ENCODE assay signal across 8 cellular contexts in the genomic region with DNA sequence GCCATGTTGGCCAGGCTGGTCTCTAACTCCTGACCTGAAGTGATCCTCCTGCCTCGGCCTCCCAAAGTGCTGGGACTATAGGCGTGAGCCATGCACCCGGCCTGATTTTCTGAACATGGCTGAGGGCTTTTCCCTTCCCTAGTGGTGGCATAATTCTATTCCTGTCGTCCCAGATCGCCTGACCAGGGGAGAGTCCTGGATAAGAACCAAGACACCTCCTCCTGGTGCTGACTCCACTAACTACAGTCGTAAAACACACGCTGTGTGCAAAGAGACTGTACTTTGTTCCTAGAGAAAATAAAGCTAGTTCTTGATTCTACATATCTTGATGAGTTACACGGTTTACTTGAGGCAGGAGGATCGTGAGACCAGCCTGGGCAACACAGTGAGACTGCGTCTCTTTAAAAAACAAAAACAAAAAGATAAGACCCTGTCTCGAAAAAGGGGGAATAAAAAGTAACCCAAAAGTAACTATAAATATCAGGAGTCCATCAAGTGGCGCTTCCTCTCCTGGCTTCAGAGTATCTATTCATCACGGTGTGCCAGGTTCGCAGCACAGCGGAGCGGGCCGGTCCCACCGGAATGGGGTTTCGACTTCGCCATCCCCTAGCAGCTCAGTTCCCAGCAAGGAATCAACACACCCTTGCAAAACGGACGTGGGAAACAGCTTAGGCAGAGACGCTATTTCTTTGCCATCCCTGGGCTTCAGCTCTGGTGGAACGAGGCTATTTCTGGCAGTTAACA. TPM values are rescaled to one million over a fixed set of nuclear protein-coding genes. Genes with fewer than 3 reads are reported as not detected.
DNase-seq lines count a peak whose midpoint lies in the region; ATAC-seq and TF ChIP-seq lines count a peak whose summit lies in the region.

No MANE protein-coding gene starts in this region.

- peaks cover 0 to 6% of the 10 kb centered on the region in 2 donors for H3K9me3 ChIP-seq in lung (ENCODE audit: control insufficient read depth in 2 of 2, insufficient read depth in 1 of 2, low read length in 1 of 2)
- no peaks in the 10 kb centered on the region for H3K9me3 ChIP-seq in uterus

- H3K4me3 ChIP-seq in lung (peak overlapping the region; percentile 93), uterus (peak overlapping the region; percentile 67 to 98)

- no peaks in the 10 kb centered on the region for H3K9me3 Mint-ChIP-seq in activated T-cell treated with anti-CD3 and anti-CD28 coated beads, Interleukin-2, amount 50 U/mL, for 24 hours
- no peaks in the 10 kb centered on the region for H3K9me3 Mint-ChIP-seq in central memory CD8-positive, alpha-beta T cell

- no peak for TF ChIP-seq CTCF in lung (IDR thresholded peaks at IDR 0.05; ENCODE audit: control extremely low read depth, extremely low read depth)
- TF ChIP-seq CTCF in uterus (IDR thresholded peaks at IDR 0.05), result no peak

- H3K27me3 ChIP-seq in lung (ENCODE audit: control insufficient read depth, insufficient read depth) (no peaks in the 10 kb centered on the region), uterus (no peaks in the 10 kb centered on the region)

- H3K27ac Mint-ChIP-seq in activated T-cell treated with anti-CD3 and anti-CD28 coated beads, Interleukin-2, amount 50 U/mL, for 24 hours, result peak overlapping the region; percentile 94
- H3K27ac Mint-ChIP-seq in central memory CD8-positive, alpha-beta T cell (ENCODE audit: low read depth), result peak overlapping the region; percentile 76

- peak overlapping the region; percentile 94 for H3K4me3 Mint-ChIP-seq in activated T-cell treated with anti-CD3 and anti-CD28 coated beads, Interleukin-2, amount 50 U/mL, for 24 hours
- peak overlapping the region; percentile 87 for H3K4me3 Mint-ChIP-seq in central memory CD8-positive, alpha-beta T cell

- H3K36me3 Mint-ChIP-seq in activated T-cell treated with anti-CD3 and anti-CD28 coated beads, Interleukin-2, amount 50 U/mL, for 24 hours (ENCODE audit: low read depth), result peaks cover 70% of the 10 kb centered on the region
- peaks cover 16% of the 10 kb centered on the region for H3K36me3 Mint-ChIP-seq in central memory CD8-positive, alpha-beta T cell (ENCODE audit: insufficient read depth)

- TF ChIP-seq POLR2A in uterus (IDR thresholded peaks at IDR 0.05), result no peak

- H3K4me1 Mint-ChIP-seq in activated T-cell treated with anti-CD3 and anti-CD28 coated beads, Interleukin-2, amount 50 U/mL, for 24 hours (ENCODE audit: low read depth), result peaks cover 40% of the 10 kb centered on the region
- peaks cover 32% of the 10 kb centered on the region for H3K4me1 Mint-ChIP-seq in central memory CD8-positive, alpha-beta T cell

- no peak for DNase-seq in activated T-cell treated with anti-CD3 and anti-CD28 coated beads, Interleukin-2, amount 50 U/mL, for 24 hours
- DNase-seq in activated T-cell treated with anti-CD3 and anti-CD28 coated beads for 4 hours (no peak), NCI-H226 (peak; percentile 50), lung (ENCODE audit: low spot score) (no peak), uterus (no peak)
- DNase-seq in central memory CD8-positive, alpha-beta T cell (ENCODE audit: low spot score in 2 of 2), result no peak

- H3K27ac ChIP-seq in lung (ENCODE audit: low read depth in 1 of 2, low read length in 1 of 2) (peak overlapping the region; percentile 91 to 97), uterus (peak overlapping the region; percentile 70 to 93)

- WGBS in lung, 2 donors, result 13 to 19% methylated on average over 24 of the region's 24 CpGs

- H3K36me3 ChIP-seq in lung (ENCODE audit: control insufficient read depth in 2 of 2, insufficient read depth in 2 of 2, low read length in 2 of 2), result peaks cover 0 to 32% of the 10 kb centered on the region in 2 donors
- no peaks in the 10 kb centered on the region for H3K36me3 ChIP-seq in uterus

- intact Hi-C loops in uterus (cut with DNase I; ENCODE audit: low total_unique reads), result loop anchor here (10.0 kb wide), 1 partner anchor 256 kb away; no protein-coding TSS in a partner anchor

- ATAC-seq in central memory CD8-positive, alpha-beta T cell (replicated peaks; ENCODE audit: extremely low read depth, poor library complexity, severe bottlenecking), result no peak
- ATAC-seq in lung (ENCODE audit: insufficient read depth, low FRiP score) (no peak), GM18502 (IDR thresholded peaks at IDR 0.05; ENCODE audit: poor library complexity, unreplicated experiment) (no peak), GM18873 (IDR thresholded peaks at IDR 0.05; ENCODE audit: low FRiP score, unreplicated experiment) (no peak)

- no peaks in the 10 kb centered on the region for H3K27me3 Mint-ChIP-seq in activated T-cell treated with anti-CD3 and anti-CD28 coated beads, Interleukin-2, amount 50 U/mL, for 24 hours
- H3K27me3 Mint-ChIP-seq in central memory CD8-positive, alpha-beta T cell, result no peaks in the 10 kb centered on the region

- H3K4me1 ChIP-seq in lung (ENCODE audit: control insufficient read depth in 2 of 2, insufficient read depth in 2 of 2, low read length in 2 of 2) (peaks cover 0 to 19% of the 10 kb centered on the region in 2 donors), uterus (peaks cover 0 to 27% of the 10 kb centered on the region in 2 donors)

RNA-seq across cellular contexts. Expression of a gene that starts 1.0 kb away (rescaled TPM):
- 100 to 1,000 TPM in 1 of 2 donors, 10 to 100 TPM in 1; 65.7 to 189 TPM for total RNA-seq in lung
- polyA plus RNA-seq in lung, result 100 to 1,000 TPM; 108 to 178 TPM
- 100 to 1,000 TPM in 1 of 4 donors, 10 to 100 TPM in 3; 29.7 to 105 (median 50.3) TPM for total RNA-seq in uterus

RNA-seq across cellular contexts. Expression of a gene that starts 1.2 kb away (rescaled TPM):
- total RNA-seq in lung, result 10 to 100 TPM in 1 of 2 donors, 1 to 10 TPM in 1; 7.0 to 28.3 TPM
- polyA plus RNA-seq in lung, result 10 to 100 TPM; 12.7 to 18.9 TPM
- 10 to 100 TPM in 3 of 4 donors, 1 to 10 TPM in 1; 1.8 to 23.5 (median 17.6) TPM for total RNA-seq in uterus

RNA-seq across cellular contexts. Expression of a gene that starts 15.7 kb away (rescaled TPM):
- total RNA-seq in lung (1 to 10 TPM; 1.5 to 2.5 TPM), uterus (1 to 10 TPM in 2 of 4 donors, not detected in 2; 3.1 to 8.2 TPM)
- polyA plus RNA-seq in lung, result 1 to 10 TPM; 1.2 to 3.0 TPM

RNA-seq across cellular contexts. Expression of a gene that starts 16.9 kb away (rescaled TPM):
- 1 to 10 TPM; 3.6 to 5.3 TPM for total RNA-seq in lung
- polyA plus RNA-seq in lung, result 10 to 100 TPM in 1 of 2 donors, 1 to 10 TPM in 1; 8.5 to 11.3 TPM
- 1 to 10 TPM in 2 of 4 donors, not detected in 2; 1.3 to 1.5 TPM for total RNA-seq in uterus

RNA-seq across cellular contexts. Expression of a gene that starts 24.4 kb away (rescaled TPM):
- 1 to 10 TPM; 2.7 to 4.0 TPM for total RNA-seq in lung
- polyA plus RNA-seq in lung, result 1 to 10 TPM; 1.8 to 2.1 TPM
- total RNA-seq in uterus, result 1 to 10 TPM in 1 of 4 donors, under 1 TPM in 1, not detected in 2; 0.37 to 2.6 TPM
